In genomic region chr2:54770211-54770610, GRCh38 we compare ENCODE assay signal across 23 cellular contexts.
"Had no signal": no experiment of that assay in that cellular context is flagged by ENCODE, and none has a peak within 500 bp of the region (broad histone marks: within the 10 kb centered on the region; RNA-seq: fewer than 3 reads in every experiment).

No MANE protein-coding gene starts in this region.

- H3K4me3 ChIP-seq: coronary artery, gastroesophageal sphincter, tibial artery had no signal

- H3K36me3 ChIP-seq: gastroesophageal sphincter, tibial artery had no signal

- H3K27me3 Mint-ChIP-seq: activated B cell treated with CpG ODN at 0.5 μM for 24 hours; memory B cell; stimulated activated naive CD8-positive, alpha-beta T cell treated with anti-CD3 and anti-CD28 coated beads, Interleukin-15, amount 100 ng/mL, for 72 hours had no signal

- H3K36me3 Mint-ChIP-seq: activated naive CD8-positive, alpha-beta T cell treated with anti-CD3 and anti-CD28 coated beads, Interleukin-2, amount 10 ng/mL, durations not matched to agents 7 days and 5 days had no signal

- H3K4me3 Mint-ChIP-seq: activated B cell treated with CpG ODN at 0.5 μM for 24 hours; activated CD4-positive, alpha-beta T cell treated with anti-CD3 and anti-CD28 coated beads for 36 hours; activated naive CD4-positive, alpha-beta T cell treated with anti-CD3 and anti-CD28 coated beads for 36 hours; activated naive CD8-positive, alpha-beta T cell treated with anti-CD3 and anti-CD28 coated beads, Interleukin-2, amount 10 ng/mL, durations not matched to agents 7 days and 5 days; activated T-cell treated with anti-CD3 and anti-CD28 coated beads, Interleukin-2, amount 50 U/mL, for 4 hours; memory B cell; stimulated activated naive CD8-positive, alpha-beta T cell treated with anti-CD3 and anti-CD28 coated beads, Interleukin-15, amount 100 ng/mL, for 72 hours; T-helper 1 cell treated with Interleukin-12 subunit alpha and Interleukin-12 subunit beta and Interleukin-4 antibody, amounts not matched to agents 30 μg/mL and 1 μg/mL, for 36 hours had no signal

- H3K27me3 ChIP-seq: gastroesophageal sphincter, tibial artery had no signal

- ATAC-seq: activated CD4-positive, alpha-beta T cell treated with anti-CD3 and anti-CD28 coated beads for 36 hours; activated T-cell treated with anti-CD3 and anti-CD28 coated beads, Interleukin-2, amount 50 U/mL, for 4 hours; gastroesophageal sphincter; stimulated activated naive CD8-positive, alpha-beta T cell treated with anti-CD3 and anti-CD28 coated beads, Interleukin-15, amount 100 ng/mL, for 72 hours had no signal

- H3K27ac Mint-ChIP-seq: activated B cell treated with CpG ODN at 0.5 μM for 24 hours; activated CD4-positive, alpha-beta T cell treated with anti-CD3 and anti-CD28 coated beads for 36 hours; activated naive CD4-positive, alpha-beta T cell treated with anti-CD3 and anti-CD28 coated beads for 36 hours; activated naive CD8-positive, alpha-beta T cell treated with anti-CD3 and anti-CD28 coated beads, Interleukin-2, amount 10 ng/mL, durations not matched to agents 7 days and 5 days; memory B cell; stimulated activated naive CD8-positive, alpha-beta T cell treated with anti-CD3 and anti-CD28 coated beads, Interleukin-15, amount 100 ng/mL, for 72 hours; T-helper 1 cell treated with Interleukin-12 subunit alpha and Interleukin-12 subunit beta and Interleukin-4 antibody, amounts not matched to agents 30 μg/mL and 1 μg/mL, for 36 hours had no signal

- DNase-seq: activated B cell treated with CpG ODN at 0.5 μM for 24 hours; activated CD4-positive, alpha-beta T cell treated with anti-CD3 and anti-CD28 coated beads for 36 hours; activated CD4-positive, alpha-beta T cell treated with anti-CD3 and anti-CD28 coated beads, Interleukin-2, amount 50 U/mL, for 4 hours; activated CD8-positive, alpha-beta memory T cell treated with anti-CD3 and anti-CD28 coated beads, Interleukin-2, amount 50 U/mL, for 48 hours; activated naive CD4-positive, alpha-beta T cell treated with anti-CD3 and anti-CD28 coated beads for 36 hours; activated naive CD8-positive, alpha-beta T cell treated with anti-CD3 and anti-CD28 coated beads, Interleukin-2, amount 10 ng/mL, durations not matched to agents 7 days and 5 days; activated T-cell treated with anti-CD3 and anti-CD28 coated beads, Interleukin-2, amount 50 U/mL, for 4 hours; amniotic stem cell; cerebellar nuclear complex; head of caudate nucleus; hypothalamus; nucleus accumbens; posterior cingulate gyrus; retina; stimulated activated CD4-positive, alpha-beta T cell treated with anti-CD3 and anti-CD28 coated beads, Interleukin-12 subunit alpha, Interleukin-12 subunit beta, amount 100 ng/mL, for 4 hours; stimulated activated CD4-positive, alpha-beta T cell treated with anti-CD3 and anti-CD28 coated beads, Interleukin-4, amount 100 ng/mL, for 4 hours; stimulated activated naive CD8-positive, alpha-beta T cell treated with anti-CD3 and anti-CD28 coated beads, Interleukin-15, amount 100 ng/mL, for 72 hours; T1000; tibial artery had no signal

- H3K4me1 ChIP-seq: gastroesophageal sphincter, tibial artery had no signal

- H3K9me3 ChIP-seq: tibial artery had no signal

- H3K27ac ChIP-seq: coronary artery, gastroesophageal sphincter, tibial artery had no signal
